In genomic region chr21:29634410-29634809, GRCh38 we compare ENCODE assay signal across 33 cellular contexts.
A peak's percentile ranks its signal among the peaks of the same experiment; 100 is the strongest.
DNase-seq lines count a peak whose midpoint lies in the region; ATAC-seq, FAIRE-seq and TF ChIP-seq lines count a peak whose summit lies in the region.
"Had no signal": no experiment of that assay in that cellular context is flagged by ENCODE, and none has a peak within 500 bp of the region (broad histone marks: within the 10 kb centered on the region; RNA-seq: fewer than 3 reads in every experiment).

No MANE protein-coding gene starts in this region.

- TF ChIP-seq EP300 in K562 (IDR thresholded peaks at IDR 0.05; ENCODE audit: low read length) = no peak

- CTCF ChIA-PET in K562 (lab: Yijun Ruan, JAX; ENCODE audit: low intra/inter-chr PET ratio) = no interaction called here

- 9% methylated on average over 4 of the region's 4 CpGs for WGBS in K562 (ENCODE audit: insufficient coverage, low coverage, missing lambda C conversion rate)
- WGBS in spleen, 5 donors = 80 to 89% (median 86%) methylated on average over 4 of the region's 4 CpGs

- H3K9me1 ChIP-seq in K562 (ENCODE audit: control insufficient read depth, insufficient read depth, low read length) = no peaks in the 10 kb centered on the region

- POLR2A ChIA-PET in K562 (lab: Yijun Ruan, JAX) = interaction anchor here (1.1 to 1.4 kb wide), 3 partner anchors 10 to 167 kb away, joined by 4 to 5 read pairs (median 4); no protein-coding TSS in a partner anchor

- H3K27ac ChIP-seq in K562 (ENCODE audit: extremely low read depth, low read depth, low read length) (peak overlapping the region; percentile 54), osteoblast (ENCODE audit: low read depth, low read length) (no peak overlapping the region), spleen (no peak overlapping the region)
- H3K27ac ChIP-seq: 22Rv1; A549; BLaER1; BLaER1 treated with 17β-estradiol and CSF1 and Interleukin-3, amounts not matched to agents 10 nM and 100 nM; C4-2B had no signal

- peak; percentile 37 for DNase-seq in G401 (ENCODE audit: low spot score)
- peak in 1 of 4 experiments; percentile 55 for DNase-seq in K562 (ENCODE audit: extremely low read depth in 1 of 4, low spot score in 3 of 4)
- DNase-seq in osteoblast (ENCODE audit: insufficient read length, low spot score, missing footprints) = peak; percentile 15
- DNase-seq in cerebellum (ENCODE audit: low spot score) = no peak
- no peak for DNase-seq in spleen
- DNase-seq: 8988T; ACHN; AML-193; BE2C; C1 segment of cervical spinal cord; Caco-2; Calu3; CD4-positive, alpha-beta memory T cell; CD4-positive, alpha-beta T cell; CD4-positive, CD25-positive, alpha-beta regulatory T cell; CD8-positive, alpha-beta memory T cell; CD8-positive, alpha-beta T cell; COR-L47; DMS 273 treated with DMSO at 0.1 percent for 48 hours; DMS153; DMS53; DMS79; DMS79 treated with DMSO at 0.1 percent for 48 hours; DND-41; EL had no signal

- ATAC-seq in K562 (peak; percentile 65), HG03342 (IDR thresholded peaks at IDR 0.05; ENCODE audit: unreplicated experiment) (no peak)
- ATAC-seq: A549; CD8-positive, alpha-beta T cell had no signal

- H3K4me1 ChIP-seq in K562 (replicated peaks in 1 of 2; ENCODE audit: control insufficient read depth in 2 of 2, insufficient read depth in 2 of 2, low read length in 2 of 2) (peaks cover 5 to 37% of the 10 kb centered on the region in 2 experiments; a peak in 4 of 5 replicates), osteoblast (ENCODE audit: insufficient read depth, low read length) (no peaks in the 10 kb centered on the region), spleen (peaks cover 0 to 10% (median 2%) of the 10 kb centered on the region in 6 donors)
- H3K4me1 ChIP-seq: A549, BE2C, BLaER1, Caco-2 had no signal

- TF ChIP-seq POLR2A in K562 (conservative IDR thresholded peaks at IDR 0.05) = no peak
- no peak for TF ChIP-seq POLR2A in spleen (IDR thresholded peaks at IDR 0.05)

- no peak for TF ChIP-seq RAD21 in K562 (CRISPR knock-in tag; conservative IDR thresholded peaks at IDR 0.05 in 1 of 2, IDR thresholded peaks at IDR 0.05 in 1 of 2)

- BruUV-seq in K562 (replicated peaks; lab: Mats Ljungman, UMichigan) = no TSS peak

- H3K9ac ChIP-seq in K562 (ENCODE audit: insufficient read depth in 1 of 2, low read depth in 2 of 2, low read length in 2 of 2) = peak overlapping the region in 1 of 2 experiments; percentile 31; a peak in 1 of 4 replicates
- H3K9ac ChIP-seq: BLaER1; BLaER1 treated with 17β-estradiol and CSF1 and Interleukin-3, amounts not matched to agents 10 nM and 100 nM had no signal

- H3K4me2 ChIP-seq in K562 (ENCODE audit: insufficient read depth, low read length) = no peak overlapping the region
- H3K4me2 ChIP-seq in osteoblast (ENCODE audit: insufficient read depth, low read length) = no peak overlapping the region
- H3K4me2 ChIP-seq: A549; BLaER1; BLaER1 treated with 17β-estradiol and CSF1 and Interleukin-3, amounts not matched to agents 10 nM and 100 nM had no signal

- no peak for FAIRE-seq in K562 (lab: Jason Lieb, UNC)
- FAIRE-seq: A204.1, A549, D721Med had no signal

- intact Hi-C loops in K562 (cut with micrococcal nuclease) = no loop called here
- intact Hi-C loops in spleen (cut with DNase I; ENCODE audit: low total_unique reads) = loop anchor here (10.0 kb wide), 1 partner anchor 150 kb away; no protein-coding TSS in a partner anchor

- in situ Hi-C loops in G401 (cut with HindIII; ENCODE audit: low sequenced_read_pairs) (no loop called here), K562 (cut with MboI) (no loop called here)

- peak overlapping the region; percentile 81 for H2AFZ ChIP-seq in K562 (ENCODE audit: low read depth, low read length)
- H2AFZ ChIP-seq in osteoblast (ENCODE audit: low read length) = no peak overlapping the region

- H3K9me3 ChIP-seq in K562 (replicated peaks; ENCODE audit: control insufficient read depth, insufficient read depth, low read depth, low read length) = peaks cover 9% of the 10 kb centered on the region
- H3K9me3 ChIP-seq in osteoblast (ENCODE audit: low read depth, low read length) = no peaks in the 10 kb centered on the region
- peaks cover 0 to 10% (median 3%) of the 10 kb centered on the region in 8 donors for H3K9me3 ChIP-seq in spleen
- H3K9me3 ChIP-seq: A549, BE2C, BLaER1, Caco-2 had no signal

- H3K4me3 ChIP-seq in K562 (no peak overlapping the region), osteoblast (ENCODE audit: insufficient read depth, low read length) (no peak overlapping the region), spleen (no peak overlapping the region)
- H3K4me3 ChIP-seq: A549; BLaER1; BLaER1 treated with 17β-estradiol and CSF1 and Interleukin-3, amounts not matched to agents 10 nM and 100 nM had no signal

- H3K79me2 ChIP-seq in K562 (ENCODE audit: control insufficient read depth, insufficient read depth, low read length) = no peaks in the 10 kb centered on the region
- no peaks in the 10 kb centered on the region for H3K79me2 ChIP-seq in osteoblast (ENCODE audit: insufficient read depth, low read length)

- TF ChIP-seq CTCF in K562 (IDR thresholded peaks at IDR 0.05 in 2 of 3, conservative IDR thresholded peaks at IDR 0.05 in 1 of 3; ENCODE audit: insufficient read depth in 2 of 3, low read depth in 1 of 3, low read length in 3 of 3) (no peak), osteoblast (IDR thresholded peaks at IDR 0.05; ENCODE audit: extremely low read depth, low read depth, low read length) (no peak), spleen (IDR thresholded peaks at IDR 0.05 in 8 of 11, conservative IDR thresholded peaks at IDR 0.05 in 3 of 11) (no peak)

- H4K20me1 ChIP-seq in K562 (replicated peaks; ENCODE audit: control insufficient read depth, insufficient read depth, low read length) (no peaks in the 10 kb centered on the region), osteoblast (ENCODE audit: insufficient read depth, low read length) (no peaks in the 10 kb centered on the region)
- H4K20me1 ChIP-seq: BLaER1; BLaER1 treated with 17β-estradiol and CSF1 and Interleukin-3, amounts not matched to agents 10 nM and 100 nM had no signal

- H3K27me3 ChIP-seq in K562 (ENCODE audit: control insufficient read depth in 2 of 2, insufficient read depth in 2 of 2, low read length in 2 of 2) (no peaks in the 10 kb centered on the region), osteoblast (ENCODE audit: insufficient read depth, low read length) (no peaks in the 10 kb centered on the region), spleen (replicated peaks in 1 of 7) (no peaks in the 10 kb centered on the region)
- H3K27me3 ChIP-seq: BE2C; BLaER1; BLaER1 treated with 17β-estradiol and CSF1 and Interleukin-3, amounts not matched to agents 10 nM and 100 nM had no signal

- H3K36me3 ChIP-seq in K562 (ENCODE audit: control insufficient read depth, insufficient read depth, low read length) (peaks cover 8% of the 10 kb centered on the region), osteoblast (ENCODE audit: insufficient read depth, low read length) (no peaks in the 10 kb centered on the region), spleen (no peaks in the 10 kb centered on the region)
- H3K36me3 ChIP-seq: BE2C, BLaER1 had no signal

TF ChIP-seq in K562, 482 proteins besides CTCF, POLR2A, EP300 and RAD21 (continues in another document):
- TF ChIP-seq TCF7 (IDR thresholded peaks at IDR 0.05; ENCODE audit: borderline replicate concordance) (no peak), ELK1 (CRISPR knock-in tag; IDR thresholded peaks at IDR 0.05) (no peak), COPS2 (conservative IDR thresholded peaks at IDR 0.05) (no peak), ZNF79 (CRISPR knock-in tag; IDR thresholded peaks at IDR 0.05; ENCODE audit: low read depth) (no peak), TCF3 (CRISPR knock-in tag; IDR thresholded peaks at IDR 0.05) (no peak)

Comparison
In these comparisons a context has a peak if more than half of its experiments do, and no peak if none do; other contexts are left out.
1. DNase-seq: peak in G401 (single experiment) and osteoblast (single experiment); none in cerebellum (single experiment) and spleen (single experiment).